In genomic region chr22:42316988-42317387, GRCh38 we compare ENCODE assay signal across 8 cellular contexts. TPM values are rescaled to one million over a fixed set of nuclear protein-coding genes. Genes with fewer than 3 reads are reported as not detected.
A peak's percentile ranks its signal among the peaks of the same experiment; 100 is the strongest.
DNase-seq lines count a peak whose midpoint lies in the region; ATAC-seq and TF ChIP-seq lines count a peak whose summit lies in the region.

No MANE protein-coding gene starts in this region.

- no peak for TF ChIP-seq POLR2A in right lobe of liver (IDR thresholded peaks at IDR 0.05)

- CTCF ChIA-PET in PC-3 (lab: Charles Lee) (no interaction called here), mammary epithelial cell (lab: Charles Lee; ENCODE audit: low non-redundant PET) (no interaction called here)

- H3K9me3 Mint-ChIP-seq in osteocyte (ENCODE audit: unreplicated experiment): no peaks in the 10 kb centered on the region

- H3K4me1 Mint-ChIP-seq in osteocyte (ENCODE audit: unreplicated experiment): peaks cover 24% of the 10 kb centered on the region

- no peak overlapping the region for H3K27ac Mint-ChIP-seq in osteocyte (ENCODE audit: unreplicated experiment)

- H3K9me3 ChIP-seq in PC-3 (ENCODE audit: low read length): no peaks in the 10 kb centered on the region
- no peaks in the 10 kb centered on the region for H3K9me3 ChIP-seq in mammary epithelial cell (replicated peaks; ENCODE audit: insufficient read depth, low read length)
- no peaks in the 10 kb centered on the region for H3K9me3 ChIP-seq in right lobe of liver

- no peaks in the 10 kb centered on the region for H4K20me1 ChIP-seq in PC-3 (ENCODE audit: low read length)
- no peaks in the 10 kb centered on the region for H4K20me1 ChIP-seq in mammary epithelial cell (ENCODE audit: insufficient read depth, low read length)

- H3K79me2 ChIP-seq in PC-3 (ENCODE audit: low read length) (no peaks in the 10 kb centered on the region), mammary epithelial cell (ENCODE audit: insufficient read depth, low read length) (no peaks in the 10 kb centered on the region)

- DNase-seq in DMS 273 treated with DMSO at 0.1 percent for 48 hours (lab: John Stamatoyannopoulos, UW): peak; percentile 39
- DNase-seq in PC-3: no peak
- DNase-seq in mammary epithelial cell: peak; percentile 74
- DNase-seq in occipital lobe (lab: John Stamatoyannopoulos, UW): peak; percentile 49
- no peak for DNase-seq in right lobe of liver
- DNase-seq in NCI-H2227 (lab: John Stamatoyannopoulos, UW; ENCODE audit: unreplicated experiment): no peak
- no peak for DNase-seq in osteocyte (ENCODE audit: extremely low spot score, unreplicated experiment)

- in situ Hi-C loops in mammary epithelial cell (cut with MboI; ENCODE audit: low sequenced_read_pairs in 2 of 2): no loop called here

- WGBS in mammary epithelial cell (ENCODE audit: low coverage, missing lambda C conversion rate): 4% methylated on average over 11 of the region's 11 CpGs
- WGBS in right lobe of liver (ENCODE audit: insufficient coverage, low coverage, low lambda C conversion rate, missing lambda C conversion rate): 67% methylated on average over 10 of the region's 11 CpGs

- H3K9ac ChIP-seq in PC-3 (ENCODE audit: low read length) (no peak overlapping the region), mammary epithelial cell (ENCODE audit: insufficient read depth, low read length) (peak overlapping the region; percentile 55)

- dilution Hi-C loops in mammary epithelial cell (cut with HindIII; ENCODE audit: low sequenced_read_pairs): no loop called here

- no peak overlapping the region for H3K4me2 ChIP-seq in PC-3 (ENCODE audit: low read length)
- peak overlapping the region; percentile 63 for H3K4me2 ChIP-seq in mammary epithelial cell (ENCODE audit: insufficient read depth, low read depth, low read length)

- H3K27ac ChIP-seq in PC-3 (ENCODE audit: low read length): no peak overlapping the region
- H3K27ac ChIP-seq in mammary epithelial cell (ENCODE audit: insufficient read depth, low read depth, low read length): peak overlapping the region; percentile 71
- H3K27ac ChIP-seq in right lobe of liver: no peak overlapping the region

- TF ChIP-seq CTCF in PC-3 (conservative IDR thresholded peaks at IDR 0.05; ENCODE audit: low read depth, low read length) (no peak), mammary epithelial cell (conservative IDR thresholded peaks at IDR 0.05 in 1 of 2, IDR thresholded peaks at IDR 0.05 in 1 of 2; ENCODE audit: extremely low read depth in 1 of 2, insufficient read depth in 1 of 2, low read depth in 1 of 2, low read length in 2 of 2) (peak in 1 of 2 donors; percentile 30), right lobe of liver (IDR thresholded peaks at IDR 0.05) (no peak), osteocyte (IDR thresholded peaks at IDR 0.05) (no peak)

- no peak overlapping the region for H3K4me3 Mint-ChIP-seq in osteocyte (ENCODE audit: unreplicated experiment)

- no peaks in the 10 kb centered on the region for H3K36me3 ChIP-seq in PC-3 (ENCODE audit: low read depth, low read length)
- H3K36me3 ChIP-seq in mammary epithelial cell (ENCODE audit: insufficient read depth, low read length): no peaks in the 10 kb centered on the region
- no peaks in the 10 kb centered on the region for H3K36me3 ChIP-seq in right lobe of liver

- H3K4me1 ChIP-seq in PC-3 (ENCODE audit: insufficient read depth, low read length) (peaks cover 15% of the 10 kb centered on the region), mammary epithelial cell (ENCODE audit: insufficient read depth, low read length) (peaks cover 62% of the 10 kb centered on the region), right lobe of liver (peaks cover 0 to 14% (median 6%) of the 10 kb centered on the region in 4 donors)

- BruUV-seq in PC-3 (replicated peaks; lab: Mats Ljungman, UMichigan) (no TSS peak), mammary epithelial cell (replicated peaks; lab: Mats Ljungman, UMichigan) (no TSS peak)

- POLR2A ChIA-PET in PC-3 (lab: Charles Lee; ENCODE audit: unreplicated experiment): no interaction called here

- H2AFZ ChIP-seq in PC-3 (ENCODE audit: low read length): no peak overlapping the region
- peak overlapping the region; percentile 79 for H2AFZ ChIP-seq in mammary epithelial cell (ENCODE audit: low read depth, low read length)

- no peaks in the 10 kb centered on the region for H3K36me3 Mint-ChIP-seq in osteocyte (ENCODE audit: unreplicated experiment)

- H3K9me2 ChIP-seq in PC-3 (replicated peaks; ENCODE audit: low read length): no peaks in the 10 kb centered on the region

- intact Hi-C loops in PC-3 (cut with micrococcal nuclease): no loop called here
- intact Hi-C loops in mammary epithelial cell (cut with micrococcal nuclease): loop anchor here (1.0 kb wide), 1 partner anchor 227 kb away; the partner anchor contains the start of gene NDUFA6
- intact Hi-C loops in right lobe of liver (cut with DNase I): no loop called here

- no peaks in the 10 kb centered on the region for H3K27me3 Mint-ChIP-seq in osteocyte (ENCODE audit: unreplicated experiment)

- H3F3A ChIP-seq in PC-3 (ENCODE audit: low read length, unreplicated experiment): no peaks in the 10 kb centered on the region

- peak; percentile 59 for ATAC-seq in PC-3
- no peak for ATAC-seq in right lobe of liver
- ATAC-seq in HG02623 (IDR thresholded peaks at IDR 0.05; ENCODE audit: unreplicated experiment): no peak

- H3K27me3 ChIP-seq in PC-3 (ENCODE audit: low read length): no peaks in the 10 kb centered on the region
- H3K27me3 ChIP-seq in mammary epithelial cell (ENCODE audit: insufficient read depth, low read length): no peaks in the 10 kb centered on the region
- no peaks in the 10 kb centered on the region for H3K27me3 ChIP-seq in right lobe of liver

- H3K4me3 ChIP-seq in PC-3 (ENCODE audit: low read length) (no peak overlapping the region), mammary epithelial cell (replicated peaks in 1 of 3; ENCODE audit: insufficient read depth in 1 of 3, low read depth in 2 of 3, low read length in 3 of 3) (no peak overlapping the region), right lobe of liver (no peak overlapping the region)

RNA-seq across cellular contexts. Expression of gene TCF20, which starts 46.5 kb away (rescaled TPM):
- total RNA-seq in PC-3 (2014; rRNA removed): 36.0 and 37.0 TPM in 2 replicates
- 10 to 100 TPM; 49.2 to 62.5 TPM for total RNA-seq in mammary epithelial cell
- polyA plus RNA-seq in mammary epithelial cell: 26.0 TPM
- 64.9 TPM for polyA minus RNA-seq in mammary epithelial cell
- total RNA-seq in occipital lobe: 60.7 TPM
- total RNA-seq in right lobe of liver: 10 to 100 TPM; 15.4 to 20.5 (median 18.5) TPM
- total RNA-seq in osteocyte: 40.5 and 41.1 TPM in 2 replicates

Comparison
In these comparisons a context has a peak if more than half of its experiments do, and no peak if none do; other contexts are left out.
1. DNase-seq: peak in DMS 273 treated with DMSO at 0.1 percent for 48 hours (single experiment), mammary epithelial cell (single experiment) and occipital lobe (single experiment); none in PC-3 (single experiment), right lobe of liver (0 of 3), NCI-H2227 (single experiment) and osteocyte (single experiment).